1 cellular context compared by ENCODE assay signal in the genomic region with DNA sequence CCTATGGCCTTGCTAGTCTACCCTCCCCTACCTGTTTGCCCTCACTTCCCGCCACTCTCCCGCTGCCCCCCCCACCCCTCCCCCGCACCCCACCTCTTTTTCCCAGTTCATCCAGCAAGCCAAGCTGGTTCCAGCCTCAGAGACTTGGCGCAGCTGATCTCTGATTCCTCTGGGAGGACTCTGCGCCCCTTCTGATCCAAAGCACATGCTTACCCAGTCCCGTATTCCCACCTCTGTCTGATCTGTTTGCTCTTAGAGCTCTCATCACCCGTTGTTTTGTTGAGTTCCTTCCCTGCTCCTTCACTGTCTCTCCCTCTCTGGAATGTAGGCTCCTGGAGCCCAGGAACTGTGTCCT.
A peak's percentile ranks its signal among the peaks of the same experiment; 100 is the strongest.
TF ChIP-seq lines count a peak whose summit lies in the region.

No MANE protein-coding gene starts in this region.

TF ChIP-seq in HepG2, 621 proteins besides CTCF, POLR2A, EP300 and RAD21:
- TF ChIP-seq ZNF263 (CRISPR knock-in tag; IDR thresholded peaks at IDR 0.05) (peak; percentile 88), ZNF616 (CRISPR knock-in tag; IDR thresholded peaks at IDR 0.05; ENCODE audit: low read depth) (no peak), KMT2A (CRISPR knock-in tag; IDR thresholded peaks at IDR 0.05) (no peak), ARNTL (CRISPR knock-in tag; IDR thresholded peaks at IDR 0.05) (no peak), CEBPG (CRISPR knock-in tag; IDR thresholded peaks at IDR 0.05) (no peak), ZNF678 (CRISPR knock-in tag; IDR thresholded peaks at IDR 0.05) (no peak), NFKB2 (CRISPR knock-in tag; IDR thresholded peaks at IDR 0.05; ENCODE audit: borderline replicate concordance) (no peak), ZNF891 (CRISPR knock-in tag; IDR thresholded peaks at IDR 0.05) (no peak), ZNF430 (CRISPR knock-in tag; IDR thresholded peaks at IDR 0.05) (no peak), ZNF441 (CRISPR knock-in tag; IDR thresholded peaks at IDR 0.05; ENCODE audit: borderline replicate concordance) (0 out of 2 replicates have a peak, but pooled peaks have one; percentile 3)
- TF ChIP-seq, protein P1, sequence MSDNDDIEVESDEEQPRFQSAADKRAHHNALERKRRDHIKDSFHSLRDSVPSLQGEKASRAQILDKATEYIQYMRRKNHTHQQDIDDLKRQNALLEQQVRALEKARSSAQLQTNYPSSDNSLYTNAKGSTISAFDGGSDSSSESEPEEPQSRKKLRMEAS (IDR thresholded peaks at IDR 0.05) = peak; percentile 48; the same call in 1 of the 2 replicates
- TF ChIP-seq, protein P2, sequence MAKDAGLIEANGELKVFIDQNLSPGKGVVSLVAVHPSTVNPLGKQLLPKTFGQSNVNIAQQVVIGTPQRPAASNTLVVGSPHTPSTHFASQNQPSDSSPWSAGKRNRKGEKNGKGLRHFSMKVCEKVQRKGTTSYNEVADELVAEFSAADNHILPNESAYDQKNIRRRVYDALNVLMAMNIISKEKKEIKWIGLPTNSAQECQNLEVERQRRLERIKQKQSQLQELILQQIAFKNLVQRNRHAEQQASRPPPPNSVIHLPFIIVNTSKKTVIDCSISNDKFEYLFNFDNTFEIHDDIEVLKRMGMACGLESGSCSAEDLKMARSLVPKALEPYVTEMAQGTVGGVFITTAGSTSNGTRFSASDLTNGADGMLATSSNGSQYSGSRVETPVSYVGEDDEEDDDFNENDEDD (CRISPR knock-in tag; IDR thresholded peaks at IDR 0.05; ENCODE audit: borderline replicate concordance) = peak; percentile 36; the same call in 1 of the 2 replicates
TF ChIP-seq in HepG2: peak in this region for 4.
